8 cellular contexts compared by ENCODE assay signal in the genomic region with DNA sequence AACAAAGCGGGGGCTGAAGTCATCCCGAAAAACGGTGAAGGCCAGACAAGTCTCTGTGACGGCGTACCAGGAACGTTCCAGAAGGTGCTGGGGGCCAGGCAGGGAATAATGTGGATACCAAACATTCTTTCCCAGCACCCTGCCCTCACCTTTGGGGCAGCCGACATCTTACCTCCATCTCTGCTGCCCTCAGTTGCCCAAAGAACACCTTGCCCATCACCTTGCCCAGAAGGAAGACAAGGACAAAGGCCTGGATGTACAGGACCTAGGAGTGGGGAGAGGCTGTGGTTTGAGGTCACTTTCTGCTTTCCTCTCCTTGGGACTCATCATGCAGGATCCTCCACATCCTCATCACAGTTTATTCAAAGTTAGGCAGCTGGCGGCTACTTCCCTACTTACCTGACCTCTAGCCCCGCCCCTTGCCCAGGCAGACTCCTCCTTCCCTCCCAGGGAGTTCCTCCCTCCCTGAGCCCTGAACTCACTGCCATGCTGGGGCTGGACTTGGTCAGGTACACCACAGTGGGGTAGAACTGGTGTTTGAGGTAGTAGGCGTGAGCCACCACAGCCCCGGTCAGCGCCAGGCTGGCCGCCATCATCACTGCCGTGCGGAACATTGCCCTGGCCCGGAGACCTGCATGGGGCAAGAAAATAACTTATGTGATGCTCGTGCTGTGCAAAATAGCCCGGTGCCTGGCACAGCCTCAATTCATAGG. TPM values are rescaled to one million over a fixed set of nuclear protein-coding genes. Genes with fewer than 3 reads are reported as not detected.
A peak's percentile ranks its signal among the peaks of the same experiment; 100 is the strongest.
DNase-seq lines count a peak whose midpoint lies in the region; ATAC-seq and TF ChIP-seq lines count a peak whose summit lies in the region.

No MANE protein-coding gene starts in this region.

- peak overlapping the region; percentile 86 for H3K4me3 ChIP-seq in NB4 (ENCODE audit: low read depth, low read length)
- H3K4me3 ChIP-seq in sigmoid colon = peak overlapping the region; percentile 83 to 93 (median 90)

- TF ChIP-seq POLR2A in NB4 (IDR thresholded peaks at IDR 0.05; ENCODE audit: extremely low read depth, insufficient read length) = no peak
- no peak for TF ChIP-seq POLR2A in sigmoid colon (IDR thresholded peaks at IDR 0.05)

- H3K27me3 Mint-ChIP-seq in activated T-helper 2 cell treated with anti-CD3 and anti-CD28 coated beads, Interferon-gamma antibody, Interleukin-2, Interleukin-4, amounts not matched to agents 10 μg/mL and 5 μg/mL and 100 μg/mL, durations not matched to agents 14 hours and 24 hours and 36 hours (ENCODE audit: low read depth) = no peaks in the 10 kb centered on the region

- no peaks in the 10 kb centered on the region for H3K9me3 Mint-ChIP-seq in activated T-helper 2 cell treated with anti-CD3 and anti-CD28 coated beads, Interferon-gamma antibody, Interleukin-2, Interleukin-4, amounts not matched to agents 10 μg/mL and 5 μg/mL and 100 μg/mL, durations not matched to agents 14 hours and 24 hours and 36 hours

- TF ChIP-seq CTCF in GM13977 (IDR thresholded peaks at IDR 0.05; ENCODE audit: extremely low read depth, insufficient read depth, missing control alignments) (no peak), NB4 (IDR thresholded peaks at IDR 0.05; ENCODE audit: low read depth, low read length) (no peak), sigmoid colon (IDR thresholded peaks at IDR 0.05) (no peak)

- ATAC-seq in left cardiac atrium = peak in 1 of 2 donors; percentile 7
- ATAC-seq in GM18870 (IDR thresholded peaks at IDR 0.05; ENCODE audit: unreplicated experiment) = no peak

- H3K4me1 Mint-ChIP-seq in activated T-helper 2 cell treated with anti-CD3 and anti-CD28 coated beads, Interferon-gamma antibody, Interleukin-2, Interleukin-4, amounts not matched to agents 10 μg/mL and 5 μg/mL and 100 μg/mL, durations not matched to agents 14 hours and 24 hours and 36 hours (ENCODE audit: low read depth) = peaks cover 26% of the 10 kb centered on the region

- peaks cover 25 to 49% (median 45%) of the 10 kb centered on the region in 4 donors for H3K36me3 ChIP-seq in sigmoid colon

- H3K27ac Mint-ChIP-seq in activated T-helper 2 cell treated with anti-CD3 and anti-CD28 coated beads, Interferon-gamma antibody, Interleukin-2, Interleukin-4, amounts not matched to agents 10 μg/mL and 5 μg/mL and 100 μg/mL, durations not matched to agents 14 hours and 24 hours and 36 hours = peak overlapping the region; percentile 99

- WGBS in sigmoid colon, 2 donors = 34 to 40% methylated on average over 18 of the region's 18 CpGs

- peak overlapping the region; percentile 96 for H3K4me3 Mint-ChIP-seq in activated T-helper 2 cell treated with anti-CD3 and anti-CD28 coated beads, Interferon-gamma antibody, Interleukin-2, Interleukin-4, amounts not matched to agents 10 μg/mL and 5 μg/mL and 100 μg/mL, durations not matched to agents 14 hours and 24 hours and 36 hours (ENCODE audit: low read depth)

- H3K9me3 ChIP-seq in sigmoid colon = no peaks in the 10 kb centered on the region

- no peaks in the 10 kb centered on the region for H3K27me3 ChIP-seq in sigmoid colon

- H3K36me3 Mint-ChIP-seq in activated T-helper 2 cell treated with anti-CD3 and anti-CD28 coated beads, Interferon-gamma antibody, Interleukin-2, Interleukin-4, amounts not matched to agents 10 μg/mL and 5 μg/mL and 100 μg/mL, durations not matched to agents 14 hours and 24 hours and 36 hours (ENCODE audit: low read depth) = peaks cover 41% of the 10 kb centered on the region

- peaks cover 0 to 31% (median 25%) of the 10 kb centered on the region in 4 donors for H3K4me1 ChIP-seq in sigmoid colon

- DNase-seq in GM13977 (ENCODE audit: low spot score) = peak; percentile 72
- DNase-seq in NB4 (ENCODE audit: low read depth) = peak; percentile 62
- DNase-seq in activated T-helper 2 cell treated with anti-CD3 and anti-CD28 coated beads, Interferon-gamma antibody, Interleukin-2, Interleukin-4, amounts not matched to agents 10 μg/mL and 5 μg/mL and 100 μg/mL, durations not matched to agents 14 hours and 24 hours and 36 hours (ENCODE audit: low spot score) = peak; percentile 49
- DNase-seq in left cardiac atrium = peak; percentile 46
- DNase-seq in sigmoid colon = peak; percentile 69
- no peak for DNase-seq in hepatic stellate cell (ENCODE audit: low spot score)
- DNase-seq in RKO (ENCODE audit: low spot score) = no peak

- H3K27ac ChIP-seq in sigmoid colon = peak overlapping the region; percentile 94 to 98 (median 96)

- intact Hi-C loops in activated T-helper 2 cell treated with anti-CD3 and anti-CD28 coated beads, Interferon-gamma antibody, Interleukin-2, Interleukin-4, amounts not matched to agents 10 μg/mL and 5 μg/mL and 100 μg/mL, durations not matched to agents 14 hours and 24 hours and 36 hours (cut with micrococcal nuclease) = loop anchor here (5.0 kb wide), 1 partner anchor 129 kb away; a partner anchor contains a TSS
- intact Hi-C loops in left cardiac atrium (cut with DNase I) = no loop called here
- intact Hi-C loops in sigmoid colon (cut with DNase I) = loop anchor here (5.0 kb wide), 1 partner anchor 129 kb away; a partner anchor contains a TSS

- in situ Hi-C loops in GM13977 (cut with MboI; ENCODE audit: low pct_unique_long_range_greater_than_20kb, low sequenced_read_pairs, unreplicated experiment) = no loop called here

- TF ChIP-seq EP300 in sigmoid colon (IDR thresholded peaks at IDR 0.05) = no peak

RNA-seq across cellular contexts. Expression of a gene that starts 1.2 kb away (rescaled TPM):
- 40.1 and 42.2 TPM in 2 replicates for total RNA-seq in activated T-helper 2 cell treated with anti-CD3 and anti-CD28 coated beads, Interferon-gamma antibody, Interleukin-2, Interleukin-4, amounts not matched to agents 10 μg/mL and 5 μg/mL and 100 μg/mL, durations not matched to agents 14 hours and 24 hours and 36 hours
- total RNA-seq in left cardiac atrium (10 to 100 TPM; 33.2 to 41.6 TPM), sigmoid colon (10 to 100 TPM; 17.1 to 36.0 (median 24.3) TPM)
- 10 to 100 TPM in 1 of 3 donors, 1 to 10 TPM in 2; 5.1 to 43.5 (median 7.2) TPM for polyA plus RNA-seq in sigmoid colon

RNA-seq across cellular contexts. Expression of a gene that starts 11.0 kb away (rescaled TPM):
- total RNA-seq in activated T-helper 2 cell treated with anti-CD3 and anti-CD28 coated beads, Interferon-gamma antibody, Interleukin-2, Interleukin-4, amounts not matched to agents 10 μg/mL and 5 μg/mL and 100 μg/mL, durations not matched to agents 14 hours and 24 hours and 36 hours = 66.6 and 67.1 TPM in 2 replicates
- total RNA-seq in left cardiac atrium (10 to 100 TPM; 26.3 to 33.4 TPM), sigmoid colon (100 to 1,000 TPM in 1 of 4 donors, 10 to 100 TPM in 3; 41.5 to 104 (median 72.4) TPM)
- 10 to 100 TPM; 63.7 to 76.3 (median 69.8) TPM for polyA plus RNA-seq in sigmoid colon

RNA-seq across cellular contexts. Expression of a gene that starts 11.2 kb away (rescaled TPM):
- 1,016 and 1,034 TPM in 2 replicates for total RNA-seq in activated T-helper 2 cell treated with anti-CD3 and anti-CD28 coated beads, Interferon-gamma antibody, Interleukin-2, Interleukin-4, amounts not matched to agents 10 μg/mL and 5 μg/mL and 100 μg/mL, durations not matched to agents 14 hours and 24 hours and 36 hours
- 100 to 1,000 TPM; 651 to 723 TPM for total RNA-seq in left cardiac atrium
- 1,000 to 10,000 TPM; 1,235 to 1,561 (median 1,347) TPM for total RNA-seq in sigmoid colon
- 1,000 to 10,000 TPM in 2 of 3 donors, 100 to 1,000 TPM in 1; 811 to 1,178 (median 1,151) TPM for polyA plus RNA-seq in sigmoid colon

RNA-seq across cellular contexts. Expression of a gene that starts 15.6 kb away (rescaled TPM):
- total RNA-seq in activated T-helper 2 cell treated with anti-CD3 and anti-CD28 coated beads, Interferon-gamma antibody, Interleukin-2, Interleukin-4, amounts not matched to agents 10 μg/mL and 5 μg/mL and 100 μg/mL, durations not matched to agents 14 hours and 24 hours and 36 hours = 11.3 and 12.8 TPM in 2 replicates
- 1 to 10 TPM; 6.6 to 8.2 TPM for total RNA-seq in left cardiac atrium
- total RNA-seq in sigmoid colon = 10 to 100 TPM; 13.6 to 16.3 (median 15.0) TPM
- polyA plus RNA-seq in sigmoid colon = 10 to 100 TPM in 1 of 3 donors, 1 to 10 TPM in 2; 8.3 to 12.7 (median 9.6) TPM

RNA-seq across cellular contexts. Expression of a gene that starts 21.5 kb away (rescaled TPM):
- total RNA-seq in activated T-helper 2 cell treated with anti-CD3 and anti-CD28 coated beads, Interferon-gamma antibody, Interleukin-2, Interleukin-4, amounts not matched to agents 10 μg/mL and 5 μg/mL and 100 μg/mL, durations not matched to agents 14 hours and 24 hours and 36 hours = 34.4 and 36.9 TPM in 2 replicates
- total RNA-seq in left cardiac atrium = 10 to 100 TPM; 50.0 to 53.2 TPM
- 10 to 100 TPM; 15.6 to 20.3 (median 17.5) TPM for total RNA-seq in sigmoid colon
- polyA plus RNA-seq in sigmoid colon = 10 to 100 TPM in 2 of 3 donors, 1 to 10 TPM in 1; 3.6 to 43.2 (median 10.2) TPM

Comparison
In these comparisons a context has a peak if more than half of its experiments do, and no peak if none do; other contexts are left out.
1. DNase-seq: peak in GM13977 (single experiment), NB4 (single experiment), activated T-helper 2 cell treated with anti-CD3 and anti-CD28 coated beads, Interferon-gamma antibody, Interleukin-2, Interleukin-4, amounts not matched to agents 10 μg/mL and 5 μg/mL and 100 μg/mL, durations not matched to agents 14 hours and 24 hours and 36 hours (single experiment), left cardiac atrium (single experiment) and sigmoid colon (single experiment); none in hepatic stellate cell (single experiment) and RKO (single experiment).
2. intact Hi-C loops: an anchor here in activated T-helper 2 cell treated with anti-CD3 and anti-CD28 coated beads, Interferon-gamma antibody, Interleukin-2, Interleukin-4, amounts not matched to agents 10 μg/mL and 5 μg/mL and 100 μg/mL, durations not matched to agents 14 hours and 24 hours and 36 hours (5.0 kb wide) and sigmoid colon (5.0 kb wide); none called in left cardiac atrium.